ENCODE assay signal across 16 cellular contexts in the genomic region with DNA sequence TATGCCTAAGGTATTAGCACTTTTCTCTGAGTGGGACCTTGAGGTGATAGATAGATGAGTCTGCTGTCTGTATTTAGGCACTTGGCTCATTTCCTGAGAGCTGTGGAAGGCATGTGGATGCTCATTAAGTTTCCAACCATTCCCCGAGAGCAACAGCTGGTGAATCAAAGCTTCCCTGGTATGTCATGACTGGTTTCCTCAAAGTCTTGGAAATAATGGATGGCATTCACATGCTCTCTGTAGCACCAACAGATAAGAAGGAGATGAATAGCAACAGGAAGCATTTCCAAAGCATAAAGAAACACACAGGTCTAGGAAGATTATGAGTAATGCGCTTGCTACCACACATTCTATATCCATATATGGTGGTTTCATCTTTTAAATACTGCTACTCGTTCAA.
DNase-seq lines count a peak whose midpoint lies in the region; ATAC-seq, FAIRE-seq and TF ChIP-seq lines count a peak whose summit lies in the region.
"Had no signal": no experiment of that assay in that cellular context is flagged by ENCODE, and none has a peak within 500 bp of the region (broad histone marks: within the 10 kb centered on the region; RNA-seq: fewer than 3 reads in every experiment).

No MANE protein-coding gene starts in this region.

- no peak for TF ChIP-seq CTCF in fibroblast of lung (conservative IDR thresholded peaks at IDR 0.05 in 1 of 2, IDR thresholded peaks at IDR 0.05 in 1 of 2; ENCODE audit: low read depth in 1 of 2, low read length in 2 of 2)
- no peak for TF ChIP-seq CTCF in nephron (IDR thresholded peaks at IDR 0.05; ENCODE audit: unreplicated experiment in 3 of 3)
- no peak for TF ChIP-seq CTCF in kidney (IDR thresholded peaks at IDR 0.05; ENCODE audit: borderline replicate concordance, extremely low read depth, insufficient read depth)
- no peak for TF ChIP-seq CTCF in transverse colon (IDR thresholded peaks at IDR 0.05)

- ATAC-seq in HG02884 (IDR thresholded peaks at IDR 0.05; ENCODE audit: unreplicated experiment), result no peak
- ATAC-seq: lower lobe of right lung, T-helper 17 cell had no signal

- in situ Hi-C loops in SK-MEL-5 (cut with HindIII; ENCODE audit: low pct_unique_long_range_greater_than_20kb, low sequenced_read_pairs) (no loop called here), transverse colon (cut with MboI; ENCODE audit: low pct_ligation_motif_present in 1 of 4, low pct_unique_long_range_greater_than_20kb in 1 of 4, low sequenced_read_pairs in 3 of 4) (no loop called here)

- peaks cover 7% of the 10 kb centered on the region for H3K36me3 Mint-ChIP-seq in nephron (ENCODE audit: low read depth)
- H3K36me3 Mint-ChIP-seq: activated naive CD4-positive, alpha-beta T cell treated with anti-CD3 and anti-CD28 coated beads, Interleukin-2, amount 50 U/mL, for 24 hours; CD14-positive monocyte had no signal

- no peaks in the 10 kb centered on the region for H3K9me3 Mint-ChIP-seq in nephron
- H3K9me3 Mint-ChIP-seq: activated CD4-positive, alpha-beta memory T cell treated with anti-CD3 and anti-CD28 coated beads, Interleukin-2, amount 10 ng/mL, durations not matched to agents 7 days and 5 days; activated naive CD4-positive, alpha-beta T cell treated with anti-CD3 and anti-CD28 coated beads, Interleukin-2, amount 50 U/mL, for 24 hours had no signal

- no peak overlapping the region for H3K4me2 ChIP-seq in fibroblast of lung (ENCODE audit: extremely low read depth, insufficient read depth, low read length)

- intact Hi-C loops in kidney (cut with DNase I) (no loop called here), transverse colon (cut with DNase I; ENCODE audit: low total_unique reads) (no loop called here)

- H3K4me3 Mint-ChIP-seq in nephron, result no peak overlapping the region
- H3K4me3 Mint-ChIP-seq: activated CD4-positive, alpha-beta memory T cell treated with anti-CD3 and anti-CD28 coated beads, Interleukin-2, amount 10 ng/mL, durations not matched to agents 7 days and 5 days; activated naive CD4-positive, alpha-beta T cell treated with anti-CD3 and anti-CD28 coated beads, Interleukin-2, amount 50 U/mL, for 24 hours; CD14-positive monocyte; T-helper 17 cell had no signal

- H3K4me3 ChIP-seq in fibroblast of lung (replicated peaks in 1 of 4; ENCODE audit: control extremely low read depth in 1 of 4, insufficient read depth in 1 of 4, low read depth in 3 of 4, low read length in 4 of 4) (no peak overlapping the region), kidney (ENCODE audit: low read length in 2 of 2) (no peak overlapping the region), transverse colon (no peak overlapping the region)
- H3K4me3 ChIP-seq: lower lobe of right lung, prostate gland had no signal

- no peaks in the 10 kb centered on the region for H3K27me3 Mint-ChIP-seq in nephron (ENCODE audit: low read depth)
- H3K27me3 Mint-ChIP-seq: activated naive CD4-positive, alpha-beta T cell treated with anti-CD3 and anti-CD28 coated beads, Interleukin-2, amount 50 U/mL, for 24 hours had no signal

- H4K20me1 ChIP-seq in fibroblast of lung (ENCODE audit: control insufficient read depth, extremely low read depth, insufficient read depth, low read length), result no peaks in the 10 kb centered on the region

- DNase-seq in ELR (ENCODE audit: low read depth) (peak; percentile 34), SK-MEL-5 (ENCODE audit: low read depth, low spot score) (peak; percentile 88), fibroblast of lung (ENCODE audit: low read depth in 2 of 2) (peak; percentile 44 to 99), kidney (no peak), transverse colon (no peak)
- no peak for DNase-seq in activated effector memory CD4-positive, alpha-beta T cell treated with Interleukin-2 at 50 U/mL for 16 hours
- DNase-seq: activated CD4-positive, alpha-beta memory T cell treated with anti-CD3 and anti-CD28 coated beads, Interleukin-2, amount 10 ng/mL, durations not matched to agents 7 days and 5 days; head of caudate nucleus; lower lobe of right lung; NCI-H2171; T-helper 17 cell had no signal

- H3K36me3 ChIP-seq in fibroblast of lung (ENCODE audit: control insufficient read depth, insufficient read depth, low read length) (no peaks in the 10 kb centered on the region), kidney (ENCODE audit: control insufficient read depth in 1 of 2, insufficient read depth in 2 of 2, low read length in 2 of 2) (no peaks in the 10 kb centered on the region), transverse colon (no peaks in the 10 kb centered on the region)
- H3K36me3 ChIP-seq: lower lobe of right lung, prostate gland had no signal

- H3K79me2 ChIP-seq in fibroblast of lung (ENCODE audit: control insufficient read depth, insufficient read depth, low read length), result no peaks in the 10 kb centered on the region

- no peak overlapping the region for H3K27ac ChIP-seq in fibroblast of lung (ENCODE audit: insufficient read depth, low read length)
- H3K27ac ChIP-seq in kidney (ENCODE audit: low read depth in 2 of 2, low read length in 2 of 2), result no peak overlapping the region
- no peak overlapping the region for H3K27ac ChIP-seq in transverse colon
- H3K27ac ChIP-seq: lower lobe of right lung, prostate gland had no signal

- H3K4me1 ChIP-seq in fibroblast of lung (ENCODE audit: control insufficient read depth, extremely low read depth, insufficient read depth, low read length) (peaks cover 2% of the 10 kb centered on the region), kidney (ENCODE audit: control insufficient read depth in 1 of 2, insufficient read depth in 1 of 2, low read depth in 1 of 2, low read length in 2 of 2) (no peaks in the 10 kb centered on the region), transverse colon (no peaks in the 10 kb centered on the region)
- H3K4me1 ChIP-seq: lower lobe of right lung, prostate gland had no signal

- H3K4me1 Mint-ChIP-seq in nephron, result peaks cover 64% of the 10 kb centered on the region
- H3K4me1 Mint-ChIP-seq: T-helper 17 cell had no signal

- no peaks in the 10 kb centered on the region for H3K27me3 ChIP-seq in fibroblast of lung (ENCODE audit: control insufficient read depth, insufficient read depth, low read length)
- H3K27me3 ChIP-seq in transverse colon, result no peaks in the 10 kb centered on the region

- 73 to 80% methylated on average over 3 of the region's 3 CpGs for WGBS in transverse colon (ENCODE audit: low coverage in 1 of 2), 2 donors

- no peak for TF ChIP-seq EP300 in transverse colon (IDR thresholded peaks at IDR 0.05; ENCODE audit: low read depth)

- H3K27ac Mint-ChIP-seq in nephron, result peak overlapping the region; percentile 22 to 75 (median 47)
- H3K27ac Mint-ChIP-seq: activated CD4-positive, alpha-beta memory T cell treated with anti-CD3 and anti-CD28 coated beads, Interleukin-2, amount 10 ng/mL, durations not matched to agents 7 days and 5 days; activated naive CD4-positive, alpha-beta T cell treated with anti-CD3 and anti-CD28 coated beads, Interleukin-2, amount 50 U/mL, for 24 hours; CD14-positive monocyte; T-helper 17 cell had no signal

- no peak for FAIRE-seq in kidney (lab: Jason Lieb, UNC)

- H3K9ac ChIP-seq in fibroblast of lung (ENCODE audit: insufficient read depth, low read length) (no peak overlapping the region), kidney (ENCODE audit: low read length in 2 of 2) (no peak overlapping the region)

- H2AFZ ChIP-seq in fibroblast of lung (ENCODE audit: low read length), result no peak overlapping the region

- no peak for TF ChIP-seq POLR2A in transverse colon (IDR thresholded peaks at IDR 0.05)

- no peaks in the 10 kb centered on the region for H3K9me3 ChIP-seq in fibroblast of lung (ENCODE audit: control insufficient read depth, insufficient read depth, low read depth, low read length)
- H3K9me3 ChIP-seq in kidney (ENCODE audit: control insufficient read depth in 1 of 2, low read length in 2 of 2), result no peaks in the 10 kb centered on the region
- no peaks in the 10 kb centered on the region for H3K9me3 ChIP-seq in transverse colon
- H3K9me3 ChIP-seq: lower lobe of right lung, prostate gland had no signal

Comparison
In these comparisons a context has a peak if more than half of its experiments do, and no peak if none do; other contexts are left out.
1. DNase-seq: peak in ELR (single experiment), SK-MEL-5 (single experiment) and fibroblast of lung (2 of 2); none in kidney (single experiment), activated effector memory CD4-positive, alpha-beta T cell treated with Interleukin-2 at 50 U/mL for 16 hours (single experiment) and transverse colon (single experiment).